In genomic region chr13:100245099-100245498, GRCh38 we compare ENCODE assay signal across 27 cellular contexts.
"Had no signal": no experiment of that assay in that cellular context is flagged by ENCODE, and none has a peak within 500 bp of the region (broad histone marks: within the 10 kb centered on the region; RNA-seq: fewer than 3 reads in every experiment).

No MANE protein-coding gene starts in this region.

- H3K27ac ChIP-seq: adrenal gland, cardiac muscle cell, colonic mucosa, heart right ventricle, thoracic aorta, VCaP had no signal

- H3K36me3 ChIP-seq: adrenal gland, cardiac muscle cell, colonic mucosa, heart right ventricle, thoracic aorta had no signal

- ATAC-seq: left cardiac atrium; left ventricle myocardium superior; sciatic nerve; stimulated activated effector memory CD8-positive, alpha-beta T cell treated with anti-CD3 and anti-CD28 coated beads, Interleukin-12 subunit alpha, Interleukin-12 subunit beta, amount 100 ng/mL, for 72 hours had no signal

- H3K27me3 ChIP-seq: adrenal gland, cardiac muscle cell, colonic mucosa, heart right ventricle had no signal

- H3K4me1 ChIP-seq: adrenal gland, colonic mucosa had no signal

- DNase-seq: activated CD4-positive, alpha-beta T cell treated with anti-CD3 and anti-CD28 coated beads for 48 hours; activated CD4-positive, alpha-beta T cell treated with anti-CD3 and anti-CD28 coated beads, Interleukin-2, amount 50 U/mL, for 48 hours; activated CD8-positive, alpha-beta memory T cell treated with anti-CD3 and anti-CD28 coated beads for 24 hours; activated effector memory CD4-positive, alpha-beta T cell treated with anti-CD3 and anti-CD28 coated beads, Interleukin-2, amount 50 U/mL, for 16 hours; activated naive CD4-positive, alpha-beta T cell treated with anti-CD3 and anti-CD28 coated beads for 36 hours; activated naive CD8-positive, alpha-beta T cell treated with anti-CD3 and anti-CD28 coated beads for 36 hours; adrenal gland; aorta; cerebellar nuclear complex; colonic mucosa; foreskin melanocyte; heart right ventricle; left cardiac atrium; left ventricle myocardium superior; retina; small intestine; stimulated activated CD4-positive, alpha-beta T cell treated with anti-CD3 and anti-CD28 coated beads, Interleukin-4, amount 100 ng/mL, for 24 hours; trophoblast cell had no signal

- H3K4me3 ChIP-seq: adrenal gland, cardiac muscle cell, colonic mucosa, heart right ventricle, thoracic aorta had no signal

- FAIRE-seq: endothelial cell of umbilical vein, islet of Langerhans, small intestine, TTC549, urothelium cell line had no signal

- H3K9me3 ChIP-seq: colonic mucosa had no signal
